ENCODE assay signal across 1 cellular context in the genomic region with DNA sequence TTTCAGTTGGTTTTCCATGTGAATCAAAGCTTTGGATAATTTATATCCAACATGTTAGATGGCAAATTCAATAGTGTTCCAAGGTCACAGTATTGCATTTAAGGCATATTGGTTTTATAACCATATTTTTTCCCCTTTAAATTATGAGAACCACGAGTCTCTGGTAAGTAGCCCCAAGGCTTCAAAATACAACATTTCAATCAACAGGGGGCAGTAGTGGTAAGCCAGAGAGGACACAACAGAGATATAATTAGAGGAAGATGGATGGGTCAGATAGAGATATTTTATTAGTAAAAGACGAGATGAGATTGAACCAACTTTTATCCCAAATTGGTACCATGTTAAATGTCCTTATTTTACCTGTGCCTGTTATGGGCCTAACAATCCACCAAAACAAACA.
TF ChIP-seq lines count a peak whose summit lies in the region.

No MANE protein-coding gene starts in this region.

TF ChIP-seq in GM12878, 131 proteins besides CTCF, POLR2A, EP300 and RAD21 (continued from another document):
- TF ChIP-seq, protein P1, sequence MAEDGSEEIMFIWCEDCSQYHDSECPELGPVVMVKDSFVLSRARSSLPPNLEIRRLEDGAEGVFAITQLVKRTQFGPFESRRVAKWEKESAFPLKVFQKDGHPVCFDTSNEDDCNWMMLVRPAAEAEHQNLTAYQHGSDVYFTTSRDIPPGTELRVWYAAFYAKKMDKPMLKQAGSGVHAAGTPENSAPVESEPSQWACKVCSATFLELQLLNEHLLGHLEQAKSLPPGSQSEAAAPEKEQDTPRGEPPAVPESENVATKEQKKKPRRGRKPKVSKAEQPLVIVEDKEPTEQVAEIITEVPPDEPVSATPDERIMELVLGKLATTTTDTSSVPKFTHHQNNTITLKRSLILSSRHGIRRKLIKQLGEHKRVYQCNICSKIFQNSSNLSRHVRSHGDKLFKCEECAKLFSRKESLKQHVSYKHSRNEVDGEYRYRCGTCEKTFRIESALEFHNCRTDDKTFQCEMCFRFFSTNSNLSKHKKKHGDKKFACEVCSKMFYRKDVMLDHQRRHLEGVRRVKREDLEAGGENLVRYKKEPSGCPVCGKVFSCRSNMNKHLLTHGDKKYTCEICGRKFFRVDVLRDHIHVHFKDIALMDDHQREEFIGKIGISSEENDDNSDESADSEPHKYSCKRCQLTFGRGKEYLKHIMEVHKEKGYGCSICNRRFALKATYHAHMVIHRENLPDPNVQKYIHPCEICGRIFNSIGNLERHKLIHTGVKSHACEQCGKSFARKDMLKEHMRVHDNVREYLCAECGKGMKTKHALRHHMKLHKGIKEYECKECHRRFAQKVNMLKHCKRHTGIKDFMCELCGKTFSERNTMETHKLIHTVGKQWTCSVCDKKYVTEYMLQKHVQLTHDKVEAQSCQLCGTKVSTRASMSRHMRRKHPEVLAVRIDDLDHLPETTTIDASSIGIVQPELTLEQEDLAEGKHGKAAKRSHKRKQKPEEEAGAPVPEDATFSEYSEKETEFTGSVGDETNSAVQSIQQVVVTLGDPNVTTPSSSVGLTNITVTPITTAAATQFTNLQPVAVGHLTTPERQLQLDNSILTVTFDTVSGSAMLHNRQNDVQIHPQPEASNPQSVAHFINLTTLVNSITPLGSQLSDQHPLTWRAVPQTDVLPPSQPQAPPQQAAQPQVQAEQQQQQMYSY (CRISPR knock-in tag; IDR thresholded peaks at IDR 0.05): no peak
- TF ChIP-seq JUNB (IDR thresholded peaks at IDR 0.05): no peak
